29 cellular contexts compared by ENCODE assay signal in genomic region chr1:25792115-25792514, GRCh38.
"Had no signal": no experiment of that assay in that cellular context is flagged by ENCODE, and none has a peak within 500 bp of the region (broad histone marks: within the 10 kb centered on the region; RNA-seq: fewer than 3 reads in every experiment).

No MANE protein-coding gene starts in this region.

- H3K27ac ChIP-seq: adrenal gland, KMS-11 had no signal

- ATAC-seq: activated T-cell treated with anti-CD3 and anti-CD28 coated beads, Interleukin-2, amount 50 U/mL, for 4 hours; Panc1; Right ventricle myocardium inferior had no signal

- H3K4me3 Mint-ChIP-seq: activated B cell treated with CpG ODN at 0.5 μM for 24 hours; activated CD4-positive, alpha-beta memory T cell treated with anti-CD3 and anti-CD28 coated beads for 36 hours; activated CD4-positive, alpha-beta T cell treated with anti-CD3 and anti-CD28 coated beads, Interleukin-2, amount 10 ng/mL, durations not matched to agents 7 days and 5 days; activated naive CD4-positive, alpha-beta T cell treated with anti-CD3 and anti-CD28 coated beads for 36 hours; activated naive CD8-positive, alpha-beta T cell treated with anti-CD3 and anti-CD28 coated beads, Interleukin-2, amount 10 ng/mL, durations not matched to agents 7 days and 5 days; activated T-cell treated with anti-CD3 and anti-CD28 coated beads, Interleukin-2, amount 50 U/mL, for 4 hours had no signal

- H3K27me3 Mint-ChIP-seq: activated B cell treated with CpG ODN at 0.5 μM for 24 hours; activated CD4-positive, alpha-beta memory T cell treated with anti-CD3 and anti-CD28 coated beads for 36 hours; activated naive CD8-positive, alpha-beta T cell treated with anti-CD3 and anti-CD28 coated beads, Interleukin-2, amount 10 ng/mL, durations not matched to agents 7 days and 5 days had no signal

- H3K9me3 Mint-ChIP-seq: activated B cell treated with CpG ODN at 0.5 μM for 24 hours; activated CD4-positive, alpha-beta memory T cell treated with anti-CD3 and anti-CD28 coated beads for 36 hours; activated CD4-positive, alpha-beta T cell treated with anti-CD3 and anti-CD28 coated beads, Interleukin-2, amount 10 ng/mL, durations not matched to agents 7 days and 5 days; activated naive CD4-positive, alpha-beta T cell treated with anti-CD3 and anti-CD28 coated beads for 36 hours; activated naive CD8-positive, alpha-beta T cell treated with anti-CD3 and anti-CD28 coated beads, Interleukin-2, amount 10 ng/mL, durations not matched to agents 7 days and 5 days; activated T-cell treated with anti-CD3 and anti-CD28 coated beads, Interleukin-2, amount 50 U/mL, for 4 hours had no signal

- DNase-seq: activated B cell treated with CpG ODN at 0.5 μM for 24 hours; activated CD4-positive, alpha-beta memory T cell treated with anti-CD3 and anti-CD28 coated beads for 36 hours; activated CD4-positive, alpha-beta T cell treated with anti-CD3 and anti-CD28 coated beads, Interleukin-2, amount 10 ng/mL, durations not matched to agents 7 days and 5 days; activated CD8-positive, alpha-beta memory T cell treated with anti-CD3 and anti-CD28 coated beads for 24 hours; activated gamma-delta T cell; activated naive CD4-positive, alpha-beta T cell treated with anti-CD3 and anti-CD28 coated beads for 36 hours; activated naive CD8-positive, alpha-beta T cell treated with anti-CD3 and anti-CD28 coated beads, Interleukin-2, amount 10 ng/mL, durations not matched to agents 7 days and 5 days; activated T-cell treated with anti-CD3 and anti-CD28 coated beads, Interleukin-2, amount 50 U/mL, for 4 hours; anterior cingulate cortex; central memory CD4-positive, alpha-beta T cell; MV-4-11; NCI-H1092 treated with DMSO at 0.1 percent for 48 hours; NCI-H1417 treated with DMSO at 0.1 percent for 48 hours; NCI-H1694; NCI-H2029 treated with DMSO at 0.1 percent for 48 hours; NCI-H345; NCI-H510A; NCI-H526 treated with DMSO at 0.1 percent for 48 hours; NCI-H82; NK-92 treated with Interleukin-12 subunit alpha and Interleukin-12 subunit beta, amount 100 ng/mL, for 24 hours; OCI-M1; RPMI8226; SK-N-SH; SW 1271; T-helper 9 cell had no signal

- H3K27ac Mint-ChIP-seq: activated B cell treated with CpG ODN at 0.5 μM for 24 hours; activated CD4-positive, alpha-beta memory T cell treated with anti-CD3 and anti-CD28 coated beads for 36 hours; activated CD4-positive, alpha-beta T cell treated with anti-CD3 and anti-CD28 coated beads, Interleukin-2, amount 10 ng/mL, durations not matched to agents 7 days and 5 days; activated naive CD4-positive, alpha-beta T cell treated with anti-CD3 and anti-CD28 coated beads for 36 hours; activated naive CD8-positive, alpha-beta T cell treated with anti-CD3 and anti-CD28 coated beads, Interleukin-2, amount 10 ng/mL, durations not matched to agents 7 days and 5 days had no signal

- H3K36me3 Mint-ChIP-seq: activated CD4-positive, alpha-beta memory T cell treated with anti-CD3 and anti-CD28 coated beads for 36 hours had no signal
